27 cellular contexts compared by ENCODE assay signal in genomic region chr4:41647368-41647767, GRCh38.
DNase-seq lines count a peak whose midpoint lies in the region; ATAC-seq and TF ChIP-seq lines count a peak whose summit lies in the region.
"Had no signal": no experiment of that assay in that cellular context is flagged by ENCODE, and none has a peak within 500 bp of the region (broad histone marks: within the 10 kb centered on the region; RNA-seq: fewer than 3 reads in every experiment).

No MANE protein-coding gene starts in this region.

- no peaks in the 10 kb centered on the region for H3K36me3 ChIP-seq in breast epithelium

- H3K27me3 ChIP-seq in breast epithelium = no peaks in the 10 kb centered on the region
- H3K27me3 ChIP-seq: esophagus muscularis mucosa, gastrocnemius medialis, right atrium auricular region, suprapubic skin had no signal

- intact Hi-C loops in breast epithelium (cut with DNase I; ENCODE audit: low total_unique reads) = loop anchor here (10.0 kb wide), 1 partner anchor 363 kb away; no protein-coding TSS in a partner anchor

- H3K4me1 Mint-ChIP-seq in memory B cell = no peaks in the 10 kb centered on the region
- H3K4me1 Mint-ChIP-seq: stimulated activated effector memory CD8-positive, alpha-beta T cell treated with anti-CD3 and anti-CD28 coated beads, Interleukin-12 subunit alpha, Interleukin-12 subunit beta, amount 100 ng/mL, for 72 hours had no signal

- H3K27ac ChIP-seq in breast epithelium = no peak overlapping the region
- H3K27ac ChIP-seq: gastrocnemius medialis, left ventricle myocardium inferior, right atrium auricular region, RWPE1, suprapubic skin had no signal

- no peaks in the 10 kb centered on the region for H3K4me1 ChIP-seq in breast epithelium

- peak; percentile 70 for DNase-seq in CD1c-positive myeloid dendritic cell (ENCODE audit: extremely low spot score)
- DNase-seq in MV-4-11 (lab: John Stamatoyannopoulos, UW) = peak; percentile 66
- DNase-seq in memory B cell (ENCODE audit: low spot score in 2 of 2) = no peak
- no peak for DNase-seq in SHP77 treated with DMSO at 0.1 percent for 48 hours (lab: John Stamatoyannopoulos, UW)
- DNase-seq in breast epithelium (ENCODE audit: low spot score in 2 of 2) = no peak
- DNase-seq in DMS153 treated with DMSO at 0.1 percent for 48 hours (lab: John Stamatoyannopoulos, UW; ENCODE audit: unreplicated experiment) = no peak
- DNase-seq: activated naive CD4-positive, alpha-beta T cell treated with anti-CD3 and anti-CD28 coated beads, Interleukin-2, amount 50 U/mL, for 16 hours; amygdala; CD4-positive, alpha-beta memory T cell; DMS 273 treated with DMSO at 0.1 percent for 48 hours; effector memory CD4-positive, alpha-beta T cell; gastrocnemius medialis; hypothalamus; left ventricle myocardium inferior; naive thymus-derived CD8-positive, alpha-beta T cell; NCI-H2171; NCI-H510A treated with DMSO at 0.1 percent for 48 hours; T-helper 9 cell had no signal

- no peak for TF ChIP-seq CTCF in breast epithelium (IDR thresholded peaks at IDR 0.05)

- peak; percentile 77 for ATAC-seq in GM18907 (IDR thresholded peaks at IDR 0.05; ENCODE audit: unreplicated experiment)
- peak; percentile 24 for ATAC-seq in memory B cell (ENCODE audit: low read depth)
- ATAC-seq: gastrocnemius medialis; GM23338; naive thymus-derived CD8-positive, alpha-beta T cell; stimulated activated effector memory CD8-positive, alpha-beta T cell treated with anti-CD3 and anti-CD28 coated beads, Interleukin-12 subunit alpha, Interleukin-12 subunit beta, amount 100 ng/mL, for 72 hours; WTC11 had no signal

- peaks cover 12% of the 10 kb centered on the region for H3K27me3 Mint-ChIP-seq in memory B cell

- no peak overlapping the region for H3K27ac Mint-ChIP-seq in memory B cell
- H3K27ac Mint-ChIP-seq: activated T-helper 1 cell treated with anti-CD3 and anti-CD28 coated beads, Interleukin-12 subunit alpha, Interleukin-12 subunit beta, Interleukin-2, Interleukin-4 antibody, amounts not matched to agents 30 ng/mL and 10 ng/mL and 1 ng/mL, durations not matched to agents 14 hours and 24 hours and 36 hours; CD4-positive, alpha-beta memory T cell; GM23338; naive thymus-derived CD8-positive, alpha-beta T cell; stimulated activated effector memory CD8-positive, alpha-beta T cell treated with anti-CD3 and anti-CD28 coated beads, Interleukin-12 subunit alpha, Interleukin-12 subunit beta, amount 100 ng/mL, for 72 hours; WTC11 had no signal

- H3K36me3 Mint-ChIP-seq in memory B cell = no peaks in the 10 kb centered on the region
- H3K36me3 Mint-ChIP-seq: CD4-positive, alpha-beta memory T cell; stimulated activated effector memory CD8-positive, alpha-beta T cell treated with anti-CD3 and anti-CD28 coated beads, Interleukin-12 subunit alpha, Interleukin-12 subunit beta, amount 100 ng/mL, for 72 hours; WTC11 had no signal

- H3K4me3 Mint-ChIP-seq in memory B cell = no peak overlapping the region
- H3K4me3 Mint-ChIP-seq: activated T-helper 1 cell treated with anti-CD3 and anti-CD28 coated beads, Interleukin-12 subunit alpha, Interleukin-12 subunit beta, Interleukin-2, Interleukin-4 antibody, amounts not matched to agents 30 ng/mL and 10 ng/mL and 1 ng/mL, durations not matched to agents 14 hours and 24 hours and 36 hours; CD4-positive, alpha-beta memory T cell; GM23338; naive thymus-derived CD8-positive, alpha-beta T cell; stimulated activated effector memory CD8-positive, alpha-beta T cell treated with anti-CD3 and anti-CD28 coated beads, Interleukin-12 subunit alpha, Interleukin-12 subunit beta, amount 100 ng/mL, for 72 hours; WTC11 had no signal

- no peak for TF ChIP-seq POLR2A in breast epithelium (IDR thresholded peaks at IDR 0.05)

- H3K9me3 ChIP-seq in breast epithelium = no peaks in the 10 kb centered on the region
- H3K9me3 ChIP-seq: esophagus muscularis mucosa, gastrocnemius medialis, left ventricle myocardium inferior, right atrium auricular region, suprapubic skin had no signal

- no peaks in the 10 kb centered on the region for H3K9me3 Mint-ChIP-seq in memory B cell
- H3K9me3 Mint-ChIP-seq: activated T-helper 1 cell treated with anti-CD3 and anti-CD28 coated beads, Interleukin-12 subunit alpha, Interleukin-12 subunit beta, Interleukin-2, Interleukin-4 antibody, amounts not matched to agents 30 ng/mL and 10 ng/mL and 1 ng/mL, durations not matched to agents 14 hours and 24 hours and 36 hours; GM23338; stimulated activated effector memory CD8-positive, alpha-beta T cell treated with anti-CD3 and anti-CD28 coated beads, Interleukin-12 subunit alpha, Interleukin-12 subunit beta, amount 100 ng/mL, for 72 hours; WTC11 had no signal

- H3K4me3 ChIP-seq in breast epithelium = no peak overlapping the region
- H3K4me3 ChIP-seq: esophagus muscularis mucosa, gastrocnemius medialis, GM23338, left ventricle myocardium inferior, right atrium auricular region, suprapubic skin had no signal

Comparison
In these comparisons a context has a peak if more than half of its experiments do, and no peak if none do; other contexts are left out.
1. DNase-seq: peak in CD1c-positive myeloid dendritic cell (single experiment) and MV-4-11 (single experiment); none in memory B cell (0 of 2), SHP77 treated with DMSO at 0.1 percent for 48 hours (single experiment), breast epithelium (0 of 2) and DMS153 treated with DMSO at 0.1 percent for 48 hours (single experiment).